ENCODE assay signal across 19 cellular contexts in genomic region chr14:35248476-35248788, GRCh38. TPM values are rescaled to one million over a fixed set of nuclear protein-coding genes. Genes with fewer than 3 reads are reported as not detected.
A peak's percentile ranks its signal among the peaks of the same experiment; 100 is the strongest.
DNase-seq lines count a peak whose midpoint lies in the region; ATAC-seq and TF ChIP-seq lines count a peak whose summit lies in the region.
"Had no signal": no experiment of that assay in that cellular context is flagged by ENCODE, and none has a peak within 500 bp of the region (broad histone marks: within the 10 kb centered on the region; RNA-seq: fewer than 3 reads in every experiment).

No MANE protein-coding gene starts in this region.

- H3K4me3 ChIP-seq in psoas muscle (no peak overlapping the region), vagina (no peak overlapping the region)
- H3K4me3 ChIP-seq: breast epithelium, colonic mucosa, HAP-1, left lung had no signal

- intact Hi-C loops in psoas muscle (cut with DNase I) = no loop called here
- intact Hi-C loops in vagina (cut with DNase I) = no loop called here

- TF ChIP-seq POLR2A in vagina (IDR thresholded peaks at IDR 0.05) = no peak

- no peak for TF ChIP-seq CTCF in psoas muscle (IDR thresholded peaks at IDR 0.05)
- TF ChIP-seq CTCF in vagina (IDR thresholded peaks at IDR 0.05) = no peak

- ATAC-seq in GM21515 (IDR thresholded peaks at IDR 0.05; ENCODE audit: unreplicated experiment) (peak; percentile 63), psoas muscle (peak; percentile 44 to 90 (median 76)), HG03521 (IDR thresholded peaks at IDR 0.05; ENCODE audit: unreplicated experiment) (no peak)
- ATAC-seq: activated CD8-positive, alpha-beta memory T cell treated with anti-CD3 and anti-CD28 coated beads, Interleukin-2, amount 10 ng/mL, durations not matched to agents 7 days and 5 days; left lung had no signal

- peak; percentile 10 for DNase-seq in NCI-H1694 treated with DMSO at 0.1 percent for 48 hours (lab: John Stamatoyannopoulos, UW)
- DNase-seq in NCI-H1694 (lab: John Stamatoyannopoulos, UW) = no peak
- DNase-seq in LHCN-M2 (ENCODE audit: low read depth) = peak; percentile 1
- no peak for DNase-seq in psoas muscle
- no peak for DNase-seq in SK-N-DZ (ENCODE audit: low spot score)
- DNase-seq in vagina (ENCODE audit: extremely low spot score in 2 of 2) = no peak
- DNase-seq: activated CD4-positive, alpha-beta T cell treated with anti-CD3 and anti-CD28 coated beads for 4 hours; activated CD8-positive, alpha-beta memory T cell treated with anti-CD3 and anti-CD28 coated beads, Interleukin-2, amount 10 ng/mL, durations not matched to agents 7 days and 5 days; colonic mucosa; COR-L47; left lung; NCI-H146; NCI-H2171 treated with DMSO at 0.1 percent for 48 hours; NCI-H526 treated with DMSO at 0.1 percent for 48 hours had no signal

- H3K27ac ChIP-seq in psoas muscle (peak overlapping the region; percentile 31), vagina (no peak overlapping the region)
- H3K27ac ChIP-seq: 22Rv1, breast epithelium, colonic mucosa had no signal

- H3K36me3 ChIP-seq in psoas muscle (ENCODE audit: insufficient read depth in 1 of 2, low read depth in 1 of 2) = no peaks in the 10 kb centered on the region
- no peaks in the 10 kb centered on the region for H3K36me3 ChIP-seq in vagina
- H3K36me3 ChIP-seq: breast epithelium, colonic mucosa, HAP-1, left lung had no signal

- no peaks in the 10 kb centered on the region for H3K27me3 ChIP-seq in psoas muscle (ENCODE audit: insufficient read depth in 3 of 3, low read length in 2 of 3)
- no peaks in the 10 kb centered on the region for H3K27me3 ChIP-seq in vagina
- H3K27me3 ChIP-seq: breast epithelium, colonic mucosa, left lung had no signal

- H3K4me1 ChIP-seq in psoas muscle (peaks cover 11% of the 10 kb centered on the region), vagina (no peaks in the 10 kb centered on the region)
- H3K4me1 ChIP-seq: breast epithelium, colonic mucosa had no signal

- H3K9me3 ChIP-seq in psoas muscle (no peaks in the 10 kb centered on the region), vagina (no peaks in the 10 kb centered on the region)
- H3K9me3 ChIP-seq: breast epithelium, colonic mucosa, HAP-1, left lung had no signal

RNA-seq across cellular contexts. Expression of gene PSMA6, which starts 43.8 kb away (rescaled TPM):
- 221 and 262 TPM in 2 replicates for total RNA-seq in LHCN-M2 (2014; rRNA removed)
- 214 TPM for polyA plus RNA-seq in LHCN-M2 (2012)
- total RNA-seq in psoas muscle = 100 to 1,000 TPM; 176 to 276 (median 262) TPM
- 100 to 1,000 TPM; 328 to 653 (median 448) TPM for polyA plus RNA-seq in psoas muscle
- 629 and 652 TPM in 2 replicates for polyA plus RNA-seq in SK-N-DZ (2014; cell fraction: cytosol; rRNA removed)
- polyA plus RNA-seq in SK-N-DZ (2014; cell fraction: nucleus; rRNA removed) = 256 and 362 TPM in 2 replicates
- total RNA-seq in vagina = 76.9 TPM

Comparison
In these comparisons a context has a peak if more than half of its experiments do, and no peak if none do; other contexts are left out.
1. DNase-seq: peak in NCI-H1694 treated with DMSO at 0.1 percent for 48 hours (single experiment) and LHCN-M2 (single experiment); none in NCI-H1694 (single experiment), psoas muscle (0 of 2), SK-N-DZ (single experiment) and vagina (0 of 2).